Comparison of ENCODE assay signal across 27 cellular contexts in the genomic region with DNA sequence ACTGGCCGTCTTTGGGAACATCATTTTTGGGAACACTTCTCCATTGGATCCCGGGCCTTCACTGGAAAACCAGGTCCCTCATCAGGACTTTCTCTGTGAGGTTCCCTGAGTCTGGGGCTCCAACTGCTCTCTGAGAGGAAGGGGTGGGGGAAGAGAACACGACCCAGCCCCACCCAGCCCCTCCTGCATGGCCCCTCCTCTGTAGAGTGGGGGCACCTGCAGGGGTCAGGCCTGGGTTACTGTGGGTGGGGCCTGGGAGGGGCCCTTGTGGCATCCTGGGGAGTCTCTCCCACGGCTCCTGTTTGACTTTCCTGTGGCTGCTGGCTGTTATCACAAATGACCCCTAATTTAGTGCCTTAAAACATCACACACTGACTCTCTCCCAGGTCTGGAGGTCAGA. TPM values are rescaled to one million over a fixed set of nuclear protein-coding genes. Genes with fewer than 3 reads are reported as not detected.
DNase-seq lines count a peak whose midpoint lies in the region; ATAC-seq, FAIRE-seq and TF ChIP-seq lines count a peak whose summit lies in the region.
"Had no signal": no experiment of that assay in that cellular context is flagged by ENCODE, and none has a peak within 500 bp of the region (broad histone marks: within the 10 kb centered on the region; RNA-seq: fewer than 3 reads in every experiment).

No MANE protein-coding gene starts in this region.

- peak overlapping the region in 5 of 8 donors; percentile 43 to 73 (median 59) for H3K4me3 Mint-ChIP-seq in naive B cell
- H3K4me3 Mint-ChIP-seq: H9 had no signal

- peaks cover 88 to 100% (median 93%) of the 10 kb centered on the region in 3 donors for H3K4me1 Mint-ChIP-seq in naive B cell

- no peaks in the 10 kb centered on the region for H3K36me3 ChIP-seq in BLaER1 treated with 17β-estradiol and CSF1 and Interleukin-3, amounts not matched to agents 10 nM and 100 nM
- H3K36me3 ChIP-seq in H7 (replicated peaks; ENCODE audit: control insufficient read depth, insufficient read depth, low read length): no peaks in the 10 kb centered on the region
- no peaks in the 10 kb centered on the region for H3K36me3 ChIP-seq in K562 (ENCODE audit: control insufficient read depth, insufficient read depth, low read length)

- CTCF ChIA-PET in K562 (lab: Yijun Ruan, JAX; ENCODE audit: low intra/inter-chr PET ratio): no interaction called here
- CTCF ChIA-PET in HEK293T (lab: Yijun Ruan, JAX): no interaction called here

- no peak for FAIRE-seq in K562 (lab: Jason Lieb, UNC)
- FAIRE-seq: GM18507 had no signal

- H4K20me1 ChIP-seq in BLaER1 treated with 17β-estradiol and CSF1 and Interleukin-3, amounts not matched to agents 10 nM and 100 nM: no peaks in the 10 kb centered on the region
- H4K20me1 ChIP-seq in K562 (replicated peaks; ENCODE audit: control insufficient read depth, insufficient read depth, low read length): peaks cover 78% of the 10 kb centered on the region

- peak overlapping the region in 9 of 11 experiments; percentile 76 to 91 (median 88); a peak in 18 of 22 replicates for H3K4me2 ChIP-seq in BLaER1 treated with 17β-estradiol and CSF1 and Interleukin-3, amounts not matched to agents 10 nM and 100 nM
- no peak overlapping the region for H3K4me2 ChIP-seq in K562 (ENCODE audit: insufficient read depth, low read length)

- peak overlapping the region in 3 of 6 donors; percentile 89 to 100 (median 97) for H3K27ac Mint-ChIP-seq in naive B cell

- H3K9me3 Mint-ChIP-seq in naive B cell: no peaks in the 10 kb centered on the region
- H3K9me3 Mint-ChIP-seq: H9 had no signal

- no peak for TF ChIP-seq POLR2A in K562 (conservative IDR thresholded peaks at IDR 0.05)

- no peak for TF ChIP-seq CTCF in K562 (IDR thresholded peaks at IDR 0.05 in 2 of 3, conservative IDR thresholded peaks at IDR 0.05 in 1 of 3; ENCODE audit: insufficient read depth in 2 of 3, low read depth in 1 of 3, low read length in 3 of 3)

- H3K27me3 Mint-ChIP-seq in naive B cell: no peaks in the 10 kb centered on the region

- H3K9me1 ChIP-seq in K562 (ENCODE audit: control insufficient read depth, insufficient read depth, low read length): peaks cover 11% of the 10 kb centered on the region

- no peak overlapping the region for H2AFZ ChIP-seq in K562 (ENCODE audit: low read depth, low read length)

- intact Hi-C loops in K562 (cut with micrococcal nuclease): no loop called here

- peak; percentile 31 for DNase-seq in H7
- DNase-seq in K562 (ENCODE audit: extremely low read depth in 1 of 4, low spot score in 3 of 4): peak in 1 of 4 experiments; percentile 66
- DNase-seq in naive B cell: no peak
- no peak for DNase-seq in Ammon's horn (ENCODE audit: low spot score)
- DNase-seq in HEK293T (ENCODE audit: extremely low spot score): no peak
- DNase-seq: DMS153, H9, Karpas-422, NCI-H1092, NCI-H1417 treated with DMSO at 0.1 percent for 48 hours, NCI-H1694 treated with DMSO at 0.1 percent for 48 hours, NCI-H2081, NCI-H226, NCI-H510A, NCI-H69, SHP77 treated with DMSO at 0.1 percent for 48 hours had no signal

- under 1% methylated on average over 4 of the region's 4 CpGs for WGBS in K562 (ENCODE audit: insufficient coverage, low coverage, missing lambda C conversion rate)

- no TSS peak for BruUV-seq in K562 (replicated peaks; lab: Mats Ljungman, UMichigan)

- H3K36me3 Mint-ChIP-seq in naive B cell: no peaks in the 10 kb centered on the region

- H3K9ac ChIP-seq in BLaER1 treated with 17β-estradiol and CSF1 and Interleukin-3, amounts not matched to agents 10 nM and 100 nM: no peak overlapping the region
- H3K9ac ChIP-seq in K562 (ENCODE audit: insufficient read depth in 1 of 2, low read depth in 2 of 2, low read length in 2 of 2): no peak overlapping the region

- no peak overlapping the region for H3K4me3 ChIP-seq in BLaER1 treated with 17β-estradiol and CSF1 and Interleukin-3, amounts not matched to agents 10 nM and 100 nM
- H3K4me3 ChIP-seq in H7 (ENCODE audit: insufficient read depth, low read depth, low read length): no peak overlapping the region
- H3K4me3 ChIP-seq in K562: no peak overlapping the region
- H3K4me3 ChIP-seq: SK-N-MC had no signal

- TF ChIP-seq RAD21 in K562 (CRISPR knock-in tag; conservative IDR thresholded peaks at IDR 0.05 in 1 of 2, IDR thresholded peaks at IDR 0.05 in 1 of 2): no peak

- peaks cover 41 to 97% (median 81%) of the 10 kb centered on the region in 10 experiments for H3K4me1 ChIP-seq in BLaER1 treated with 17β-estradiol and CSF1 and Interleukin-3, amounts not matched to agents 10 nM and 100 nM
- H3K4me1 ChIP-seq in K562 (replicated peaks in 1 of 2; ENCODE audit: control insufficient read depth in 2 of 2, insufficient read depth in 2 of 2, low read length in 2 of 2): peaks cover 8 to 17% of the 10 kb centered on the region in 2 experiments

- POLR2A ChIA-PET in K562 (lab: Yijun Ruan, JAX) (interaction anchor here (0.6 to 5.0 kb wide), 6 partner anchors 9 to 69 kb away, joined by 3 to 32 read pairs (median 3); no protein-coding TSS in a partner anchor), HEK293T (lab: Yijun Ruan, JAX) (no interaction called here)

- H3K27ac ChIP-seq in BLaER1 treated with 17β-estradiol and CSF1 and Interleukin-3, amounts not matched to agents 10 nM and 100 nM: peak overlapping the region in 2 of 11 experiments; percentile 24 to 82; a peak in 2 of 22 replicates
- no peak overlapping the region for H3K27ac ChIP-seq in K562 (ENCODE audit: extremely low read depth, low read depth, low read length)
- H3K27ac ChIP-seq: SK-N-MC had no signal

- H3K9me3 ChIP-seq in BLaER1 treated with 17β-estradiol and CSF1 and Interleukin-3, amounts not matched to agents 10 nM and 100 nM (replicated peaks in 1 of 11): no peaks in the 10 kb centered on the region
- H3K9me3 ChIP-seq in K562 (replicated peaks; ENCODE audit: control insufficient read depth, insufficient read depth, low read depth, low read length): no peaks in the 10 kb centered on the region

- no peaks in the 10 kb centered on the region for H3K27me3 ChIP-seq in BLaER1 treated with 17β-estradiol and CSF1 and Interleukin-3, amounts not matched to agents 10 nM and 100 nM
- no peaks in the 10 kb centered on the region; the same call in 1 of the 2 replicates for H3K27me3 ChIP-seq in H7 (ENCODE audit: control insufficient read depth, insufficient read depth, low read length)
- peaks cover 30 to 73% of the 10 kb centered on the region in 2 experiments for H3K27me3 ChIP-seq in K562 (ENCODE audit: control insufficient read depth in 2 of 2, insufficient read depth in 2 of 2, low read length in 2 of 2)

- ATAC-seq in K562: no peak
- no peak for ATAC-seq in naive B cell (ENCODE audit: low read depth in 2 of 2)
- ATAC-seq in HG02588 (IDR thresholded peaks at IDR 0.05; ENCODE audit: unreplicated experiment): no peak
- ATAC-seq in GM21381 (IDR thresholded peaks at IDR 0.05; ENCODE audit: unreplicated experiment): no peak
- ATAC-seq: Panc1 had no signal

- no peak for TF ChIP-seq EP300 in K562 (IDR thresholded peaks at IDR 0.05; ENCODE audit: low read length)

- H3K79me2 ChIP-seq in K562 (ENCODE audit: control insufficient read depth, insufficient read depth, low read length): no peaks in the 10 kb centered on the region

- in situ Hi-C loops in K562 (cut with MboI): no loop called here

TF ChIP-seq in K562, 482 proteins besides CTCF, POLR2A, EP300 and RAD21:
- TF ChIP-seq ESRRB (CRISPR knock-in tag; IDR thresholded peaks at IDR 0.05; ENCODE audit: borderline replicate concordance) (no peak), HNRNPLL (IDR thresholded peaks at IDR 0.05; ENCODE audit: low read depth, low read length, poor library complexity, severe bottlenecking) (peak; percentile 1), ZBTB7A (IDR thresholded peaks at IDR 0.05; ENCODE audit: borderline replicate concordance, control insufficient read depth, low read depth, low read length) (peak; percentile 43), MCM7 (IDR thresholded peaks at IDR 0.05) (0 out of 4 replicates have a peak, but pooled peaks of 1 of the 2 experiments have one; percentile 2)

TF ChIP-seq in HEK293T, 16 proteins besides CTCF, POLR2A, EP300 and RAD21:
- no peak for TF ChIP-seq ZNF384 (IDR thresholded peaks at IDR 0.05)
- TF ChIP-seq LEF1 (IDR thresholded peaks at IDR 0.05; ENCODE audit: borderline replicate concordance): no peak
- TF ChIP-seq, protein P1, sequence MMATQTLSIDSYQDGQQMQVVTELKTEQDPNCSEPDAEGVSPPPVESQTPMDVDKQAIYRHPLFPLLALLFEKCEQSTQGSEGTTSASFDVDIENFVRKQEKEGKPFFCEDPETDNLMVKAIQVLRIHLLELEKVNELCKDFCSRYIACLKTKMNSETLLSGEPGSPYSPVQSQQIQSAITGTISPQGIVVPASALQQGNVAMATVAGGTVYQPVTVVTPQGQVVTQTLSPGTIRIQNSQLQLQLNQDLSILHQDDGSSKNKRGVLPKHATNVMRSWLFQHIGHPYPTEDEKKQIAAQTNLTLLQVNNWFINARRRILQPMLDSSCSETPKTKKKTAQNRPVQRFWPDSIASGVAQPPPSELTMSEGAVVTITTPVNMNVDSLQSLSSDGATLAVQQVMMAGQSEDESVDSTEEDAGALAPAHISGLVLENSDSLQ (IDR thresholded peaks at IDR 0.05): no peak

RNA-seq across cellular contexts. Expression of a gene that starts 36.3 kb away (rescaled TPM):
- not detected in 2 replicates for total RNA-seq in H7 (2014; rRNA removed; shearing (Covaris generic))
- not detected in 2 replicates for total RNA-seq in K562 (2011; cell fraction: chromatin; rRNA removed; ENCODE audit: low replicate concordance)
- not detected in 2 replicates for total RNA-seq in K562 (2011; cell fraction: nucleolus; rRNA removed)
- total RNA-seq in K562 (2011; cell fraction: nucleoplasm; rRNA removed): not detected in 2 replicates
- not detected in 2 replicates for total RNA-seq in K562 (2014; rRNA removed)
- not detected in 2 replicates for total RNA-seq in K562 (2014; rRNA removed; fragmentation: Illumina TruSeq; extraction: Trizol)
- total RNA-seq in K562 (2015; rRNA removed; fragmentation: Illumina TruSeq; extraction: Trizol): not detected in 2 replicates
- not detected in 2 replicates for total RNA-seq in K562 (2021)
- polyA plus RNA-seq in K562 (2011; rRNA removed): not detected in 2 replicates
- polyA plus RNA-seq in K562 (2011; cell fraction: cytosol; rRNA removed): not detected in 2 replicates
- polyA plus RNA-seq in K562 (2011; cell fraction: nucleus; rRNA removed): not detected in 2 replicates
- polyA plus RNA-seq in K562 (2012): not detected in 2 replicates
- polyA plus RNA-seq in K562 (2014; fragmentation: Illumina TruSeq; extraction: Trizol): not detected in 2 replicates
- polyA plus RNA-seq in K562 (2014; fragmentation: Nextera tagmentation; extraction: Ambion mirVana): not detected
- polyA plus RNA-seq in K562 (2014; rRNA removed): not detected in 2 replicates
- polyA minus RNA-seq in K562 (2011; rRNA and poly(A)+ RNA removed): not detected in 2 replicates
- polyA minus RNA-seq in K562 (2011; cell fraction: cytosol; rRNA and poly(A)+ RNA removed): not detected in 2 replicates
- not detected in 2 replicates for polyA minus RNA-seq in K562 (2011; cell fraction: nucleus; rRNA and poly(A)+ RNA removed)
- polyA plus RNA-seq in naive B cell (ENCODE audit: low read depth in 6 of 6): 100 to 1,000 TPM; 233 to 640 (median 475) TPM
- total RNA-seq: A172; Daoy; G401; H9; HT-29; T-helper 1 cell treated with Interleukin-12 subunit alpha and Interleukin-12 subunit beta and Interleukin-4 antibody, amounts not matched to agents 30 ng/mL and 1 ng/mL, for 36 hours had no signal
